Comparison of ENCODE assay signal across 9 cellular contexts in genomic region chr11:77113382-77114088, GRCh38. TPM values are rescaled to one million over a fixed set of nuclear protein-coding genes. Genes with fewer than 3 reads are reported as not detected.
DNase-seq lines count a peak whose midpoint lies in the region; ATAC-seq and TF ChIP-seq lines count a peak whose summit lies in the region.
"Had no signal": no experiment of that assay in that cellular context is flagged by ENCODE, and none has a peak within 500 bp of the region (broad histone marks: within the 10 kb centered on the region; RNA-seq: fewer than 3 reads in every experiment).

No MANE protein-coding gene starts in this region.

- no peak overlapping the region for H3K4me3 ChIP-seq in kidney epithelial cell (ENCODE audit: low read depth, low read length)

- H3K36me3 ChIP-seq in kidney epithelial cell (ENCODE audit: control insufficient read depth, insufficient read depth, low read length): no peaks in the 10 kb centered on the region

- peak; percentile 79 for TF ChIP-seq CTCF in kidney epithelial cell (IDR thresholded peaks at IDR 0.05; ENCODE audit: insufficient read depth, low read length, poor library complexity, severe bottlenecking)

- peak; percentile 39 for DNase-seq in NCI-H146 (lab: John Stamatoyannopoulos, UW)
- no peak for DNase-seq in NCI-H146 treated with DMSO at 0.1 percent for 48 hours (lab: John Stamatoyannopoulos, UW; ENCODE audit: unreplicated experiment)
- peak; percentile 86 for DNase-seq in HuH-7 (ENCODE audit: low spot score)
- DNase-seq in activated CD4-positive, alpha-beta T cell treated with anti-CD3 and anti-CD28 coated beads, Interleukin-2, amount 50 U/mL, for 48 hours: peak; percentile 23 to 30
- DNase-seq in kidney epithelial cell (ENCODE audit: low read depth): no peak
- DNase-seq in effector CD8-positive, alpha-beta T cell (lab: John Stamatoyannopoulos, UW): no peak

- H3K27me3 ChIP-seq in kidney epithelial cell (ENCODE audit: control insufficient read depth, insufficient read depth, low read length): no peaks in the 10 kb centered on the region

- ATAC-seq in HG02571 (IDR thresholded peaks at IDR 0.05; ENCODE audit: unreplicated experiment): no peak
- ATAC-seq in GM18511 (IDR thresholded peaks at IDR 0.05; ENCODE audit: unreplicated experiment): no peak
- ATAC-seq: CD8-positive, alpha-beta T cell had no signal

RNA-seq across cellular contexts. Expression of gene OMP, which starts 10.9 kb away (rescaled TPM):
- not detected in 2 replicates for total RNA-seq in kidney epithelial cell

RNA-seq across cellular contexts. Expression of gene MYO7A, which starts 14.5 kb away (rescaled TPM):
- total RNA-seq in kidney epithelial cell: 0.17 and 0.89 TPM in 2 replicates

RNA-seq across cellular contexts. Expression of gene CAPN5, which starts 46.8 kb away (rescaled TPM):
- total RNA-seq in kidney epithelial cell: 7.8 and 9.7 TPM in 2 replicates

Comparison
In these comparisons a context has a peak if more than half of its experiments do, and no peak if none do; other contexts are left out.
1. DNase-seq: peak in NCI-H146 (single experiment), HuH-7 (single experiment) and activated CD4-positive, alpha-beta T cell treated with anti-CD3 and anti-CD28 coated beads, Interleukin-2, amount 50 U/mL, for 48 hours (2 of 2); none in NCI-H146 treated with DMSO at 0.1 percent for 48 hours (single experiment), kidney epithelial cell (single experiment) and effector CD8-positive, alpha-beta T cell (single experiment).